9 cellular contexts compared by ENCODE assay signal in genomic region chr1:109620890-109621289, GRCh38. TPM values are rescaled to one million over a fixed set of nuclear protein-coding genes. Genes with fewer than 3 reads are reported as not detected.
DNase-seq lines count a peak whose midpoint lies in the region; ATAC-seq, FAIRE-seq and TF ChIP-seq lines count a peak whose summit lies in the region.
"Had no signal": no experiment of that assay in that cellular context is flagged by ENCODE, and none has a peak within 500 bp of the region (broad histone marks: within the 10 kb centered on the region; RNA-seq: fewer than 3 reads in every experiment).

No MANE protein-coding gene starts in this region.

- no peak for TF ChIP-seq CTCF in HepG2 (CRISPR knock-in tag; IDR thresholded peaks at IDR 0.05)

- peaks cover 38% of the 10 kb centered on the region for H4K20me1 ChIP-seq in HepG2 (ENCODE audit: insufficient read depth, low read length)

- H3K4me2 ChIP-seq in HepG2 (ENCODE audit: low read depth, low read length), result peak overlapping the region; percentile 92

- H3K27me3 ChIP-seq in HepG2 (ENCODE audit: control insufficient read depth in 1 of 2, insufficient read depth in 2 of 2, low read length in 2 of 2), result no peaks in the 10 kb centered on the region; a peak in 1 of 5 replicates

- DNase-seq in C1 segment of cervical spinal cord (lab: John Stamatoyannopoulos, UW), result peak in 13 of 14 donors; percentile 29 to 89 (median 74)
- DNase-seq in NCI-H526 treated with DMSO at 0.1 percent for 48 hours (lab: John Stamatoyannopoulos, UW), result peak; percentile 76
- peak; percentile 98 for DNase-seq in activated CD4-positive, alpha-beta T cell treated with anti-CD3 and anti-CD28 coated beads, Interleukin-2, amount 50 U/mL, for 1 hour
- peak; percentile 93 for DNase-seq in dedifferentiated amniotic fluid mesenchymal stem cell (ENCODE audit: extremely low spot score)
- peak; percentile 88 for DNase-seq in HepG2 (ENCODE audit: low spot score)
- peak; percentile 96 for DNase-seq in stimulated activated CD4-positive, alpha-beta T cell treated with anti-CD3 and anti-CD28 coated beads, Interleukin-2, amount 100 ng/mL, for 4 hours (ENCODE audit: low read depth)

- 2% methylated on average over 10 of the region's 18 CpGs for WGBS in HepG2 (ENCODE audit: low lambda C conversion rate)

- H3K9ac ChIP-seq in HepG2 (ENCODE audit: insufficient read depth, low read depth, low read length), result peak overlapping the region; percentile 87

- ATAC-seq in GM19395 (IDR thresholded peaks at IDR 0.05; ENCODE audit: unreplicated experiment) (peak; percentile 77), HG03521 (IDR thresholded peaks at IDR 0.05; ENCODE audit: unreplicated experiment) (peak; percentile 64), HepG2 (peak; percentile 74)

- H2AFZ ChIP-seq in HepG2 (ENCODE audit: low read length), result no peak overlapping the region

- H3K36me3 ChIP-seq in HepG2 (replicated peaks in 1 of 2; ENCODE audit: control insufficient read depth in 1 of 2, insufficient read depth in 2 of 2, low read length in 2 of 2), result peaks cover 7 to 13% of the 10 kb centered on the region in 2 experiments; a peak in 3 of 5 replicates

- FAIRE-seq in HepG2 (lab: Jason Lieb, UNC), result peak; percentile 71
- FAIRE-seq: endometrium had no signal

- TF ChIP-seq EP300 in HepG2 (IDR thresholded peaks at IDR 0.05; ENCODE audit: low read depth in 2 of 2, low read length in 2 of 2) (no peak), HepG2 (CRISPR knock-in tag; IDR thresholded peaks at IDR 0.05; ENCODE audit: borderline replicate concordance) (no peak)

- H3K79me2 ChIP-seq in HepG2 (ENCODE audit: insufficient read depth, low read length), result peaks cover 56% of the 10 kb centered on the region

- 0 out of 4 replicates have a peak, but pooled peaks of 1 of the 2 experiments have one; percentile 15 for TF ChIP-seq POLR2A in HepG2 (IDR thresholded peaks at IDR 0.05; ENCODE audit: insufficient read depth in 1 of 2, low read depth in 2 of 2, low read length in 2 of 2)

- no peak for TF ChIP-seq RAD21 in HepG2 (CRISPR knock-in tag; IDR thresholded peaks at IDR 0.05)

- peaks cover 59% of the 10 kb centered on the region for H3K4me1 ChIP-seq in HepG2 (ENCODE audit: insufficient read depth, low read length)

- no TSS peak for BruUV-seq in HepG2 (replicated peaks; lab: Mats Ljungman, UMichigan)

- H3K27ac ChIP-seq in HepG2 (ENCODE audit: extremely low read length, insufficient read depth, low read length), result peak overlapping the region; percentile 92

- intact Hi-C loops in HepG2 (cut with micrococcal nuclease; ENCODE audit: unreplicated experiment), result no loop called here

- in situ Hi-C loops in HepG2 (cut with HindIII; ENCODE audit: extremely low pct_ligation_motif_present, low pct_unique_long_range_greater_than_20kb), result loop anchor here (5.0 kb wide), 1 partner anchor 74 kb away; the partner anchor contains the start of gene GNAI3

- H3K9me3 ChIP-seq in HepG2 (ENCODE audit: low read length), result no peaks in the 10 kb centered on the region

- POLR2A ChIA-PET in HepG2 (lab: Yijun Ruan, JAX), result interaction anchor here (0.8 to 2.7 kb wide), 6 partner anchors 9 to 195 kb away, joined by 3 to 36 read pairs (median 11); partner anchors contain the start of gene GNAI3

- CTCF ChIA-PET in HepG2 (lab: Yijun Ruan, JAX; ENCODE audit: low intra/inter-chr PET ratio, low total read pairs), result no interaction called here

- H3K4me3 ChIP-seq in HepG2 (replicated peaks in 1 of 3; ENCODE audit: insufficient read depth in 1 of 3, low read depth in 2 of 3, low read length in 3 of 3), result peak overlapping the region; percentile 71 to 89 (median 80)

RNA-seq across cellular contexts. Expression of gene AMPD2, which starts 1.3 kb away (rescaled TPM):
- total RNA-seq in HepG2 (2016; rRNA removed; fragmentation: Illumina TruSeq; extraction: Trizol), result 35.4 and 62.3 TPM in 2 replicates
- 20.0 and 20.2 TPM in 2 replicates for total RNA-seq in HepG2 (2016; cell fraction: cytosol; rRNA removed; fragmentation: Illumina TruSeq; extraction: Trizol; ENCODE audit: low read depth)
- total RNA-seq in HepG2 (2016; cell fraction: insoluble cytoplasmic fraction; rRNA removed; fragmentation: Illumina TruSeq; extraction: Trizol), result 32.6 and 64.7 TPM in 2 replicates
- total RNA-seq in HepG2 (2016; cell fraction: membrane; rRNA removed; fragmentation: Illumina TruSeq; extraction: Trizol), result 19.8 and 21.1 TPM in 2 replicates
- 80.0 and 95.3 TPM in 2 replicates for total RNA-seq in HepG2 (2016; cell fraction: nucleus; rRNA removed; fragmentation: Illumina TruSeq; extraction: Trizol)
- 82.0 and 101 TPM in 2 replicates for polyA plus RNA-seq in HepG2 (2011; rRNA removed)
- polyA plus RNA-seq in HepG2 (2011; cell fraction: cytosol; rRNA removed), result 18.3 and 29.8 TPM in 2 replicates
- polyA plus RNA-seq in HepG2 (2011; cell fraction: nucleus; rRNA removed), result 742 and 904 TPM in 2 replicates
- polyA plus RNA-seq in HepG2 (2012), result 61.2 and 88.0 TPM in 2 replicates
- 4.4 and 5.7 TPM in 2 replicates for polyA plus RNA-seq in HepG2 (2016; cell fraction: cytosol; fragmentation: Illumina TruSeq; extraction: Trizol; ENCODE audit: low read depth)
- polyA plus RNA-seq in HepG2 (2016; cell fraction: insoluble cytoplasmic fraction; fragmentation: Illumina TruSeq; extraction: Trizol; ENCODE audit: low read depth), result 30.8 and 40.4 TPM in 2 replicates
- 9.8 and 10.4 TPM in 2 replicates for polyA plus RNA-seq in HepG2 (2016; cell fraction: membrane; fragmentation: Illumina TruSeq; extraction: Trizol; ENCODE audit: low read depth)
- 212 and 215 TPM in 2 replicates for polyA plus RNA-seq in HepG2 (2016; cell fraction: nucleus; fragmentation: Illumina TruSeq; extraction: Trizol; ENCODE audit: insufficient read depth, low read depth)
- polyA minus RNA-seq in HepG2 (2011; rRNA and poly(A)+ RNA removed; ENCODE audit: low replicate concordance), result 85.1 and 107 TPM in 2 replicates
- 18.3 and 23.2 TPM in 2 replicates for polyA minus RNA-seq in HepG2 (2011; cell fraction: cytosol; rRNA and poly(A)+ RNA removed)
- polyA minus RNA-seq in HepG2 (2011; cell fraction: nucleus; rRNA and poly(A)+ RNA removed), result 112 and 125 TPM in 2 replicates

RNA-seq across cellular contexts. Expression of gene GNAT2, which starts 1.5 kb away (rescaled TPM):
- 0.20 and 0.24 TPM in 2 replicates for total RNA-seq in HepG2 (2016; rRNA removed; fragmentation: Illumina TruSeq; extraction: Trizol)
- total RNA-seq in HepG2 (2016; cell fraction: cytosol; rRNA removed; fragmentation: Illumina TruSeq; extraction: Trizol; ENCODE audit: low read depth), result not detected in 2 replicates
- 0.49 and 0.61 TPM in 2 replicates for total RNA-seq in HepG2 (2016; cell fraction: insoluble cytoplasmic fraction; rRNA removed; fragmentation: Illumina TruSeq; extraction: Trizol)
- total RNA-seq in HepG2 (2016; cell fraction: membrane; rRNA removed; fragmentation: Illumina TruSeq; extraction: Trizol), result 0.21 TPM in 1 of 2 replicates, not detected in the other
- not detected in 2 replicates for total RNA-seq in HepG2 (2016; cell fraction: nucleus; rRNA removed; fragmentation: Illumina TruSeq; extraction: Trizol)
- polyA plus RNA-seq in HepG2 (2011; rRNA removed), result 0.08 TPM in 1 of 2 replicates, not detected in the other
- polyA plus RNA-seq in HepG2 (2011; cell fraction: cytosol; rRNA removed), result 0.04 and 0.05 TPM in 2 replicates
- not detected in 2 replicates for polyA plus RNA-seq in HepG2 (2011; cell fraction: nucleus; rRNA removed)
- not detected in 2 replicates for polyA plus RNA-seq in HepG2 (2012)
- polyA plus RNA-seq in HepG2 (2016; cell fraction: cytosol; fragmentation: Illumina TruSeq; extraction: Trizol; ENCODE audit: low read depth), result 0.18 TPM in 1 of 2 replicates, not detected in the other
- not detected in 2 replicates for polyA plus RNA-seq in HepG2 (2016; cell fraction: insoluble cytoplasmic fraction; fragmentation: Illumina TruSeq; extraction: Trizol; ENCODE audit: low read depth)
- 0.17 and 0.52 TPM in 2 replicates for polyA plus RNA-seq in HepG2 (2016; cell fraction: membrane; fragmentation: Illumina TruSeq; extraction: Trizol; ENCODE audit: low read depth)
- not detected in 2 replicates for polyA plus RNA-seq in HepG2 (2016; cell fraction: nucleus; fragmentation: Illumina TruSeq; extraction: Trizol; ENCODE audit: insufficient read depth, low read depth)
- polyA minus RNA-seq in HepG2 (2011; rRNA and poly(A)+ RNA removed; ENCODE audit: low replicate concordance), result not detected in 2 replicates
- not detected in 2 replicates for polyA minus RNA-seq in HepG2 (2011; cell fraction: cytosol; rRNA and poly(A)+ RNA removed)
- not detected in 2 replicates for polyA minus RNA-seq in HepG2 (2011; cell fraction: nucleus; rRNA and poly(A)+ RNA removed)

RNA-seq across cellular contexts. Expression of gene GSTM4, which starts 35.0 kb away (rescaled TPM):
- 25.3 and 30.6 TPM in 2 replicates for total RNA-seq in HepG2 (2016; rRNA removed; fragmentation: Illumina TruSeq; extraction: Trizol)
- 5.6 and 6.1 TPM in 2 replicates for total RNA-seq in HepG2 (2016; cell fraction: cytosol; rRNA removed; fragmentation: Illumina TruSeq; extraction: Trizol; ENCODE audit: low read depth)
- 24.3 and 31.1 TPM in 2 replicates for total RNA-seq in HepG2 (2016; cell fraction: insoluble cytoplasmic fraction; rRNA removed; fragmentation: Illumina TruSeq; extraction: Trizol)
- 7.3 and 9.5 TPM in 2 replicates for total RNA-seq in HepG2 (2016; cell fraction: membrane; rRNA removed; fragmentation: Illumina TruSeq; extraction: Trizol)
- 21.1 and 23.4 TPM in 2 replicates for total RNA-seq in HepG2 (2016; cell fraction: nucleus; rRNA removed; fragmentation: Illumina TruSeq; extraction: Trizol)
- 36.7 and 40.8 TPM in 2 replicates for polyA plus RNA-seq in HepG2 (2011; rRNA removed)
- 29.0 and 30.5 TPM in 2 replicates for polyA plus RNA-seq in HepG2 (2011; cell fraction: cytosol; rRNA removed)
- polyA plus RNA-seq in HepG2 (2011; cell fraction: nucleus; rRNA removed), result 60.6 and 65.2 TPM in 2 replicates
- 22.1 and 35.2 TPM in 2 replicates for polyA plus RNA-seq in HepG2 (2012)
- polyA plus RNA-seq in HepG2 (2016; cell fraction: cytosol; fragmentation: Illumina TruSeq; extraction: Trizol; ENCODE audit: low read depth), result 7.6 and 9.9 TPM in 2 replicates
- polyA plus RNA-seq in HepG2 (2016; cell fraction: insoluble cytoplasmic fraction; fragmentation: Illumina TruSeq; extraction: Trizol; ENCODE audit: low read depth), result 56.0 and 57.9 TPM in 2 replicates
- 10.7 and 14.0 TPM in 2 replicates for polyA plus RNA-seq in HepG2 (2016; cell fraction: membrane; fragmentation: Illumina TruSeq; extraction: Trizol; ENCODE audit: low read depth)
- polyA plus RNA-seq in HepG2 (2016; cell fraction: nucleus; fragmentation: Illumina TruSeq; extraction: Trizol; ENCODE audit: insufficient read depth, low read depth), result 45.9 and 50.6 TPM in 2 replicates
- polyA minus RNA-seq in HepG2 (2011; rRNA and poly(A)+ RNA removed; ENCODE audit: low replicate concordance), result 10.0 and 40.8 TPM in 2 replicates
- 14.8 and 15.5 TPM in 2 replicates for polyA minus RNA-seq in HepG2 (2011; cell fraction: cytosol; rRNA and poly(A)+ RNA removed)
- polyA minus RNA-seq in HepG2 (2011; cell fraction: nucleus; rRNA and poly(A)+ RNA removed), result 23.6 and 26.2 TPM in 2 replicates

RNA-seq across cellular contexts. Expression of gene GSTM2, which starts 47.0 kb away (rescaled TPM):
- 6.5 and 7.0 TPM in 2 replicates for total RNA-seq in HepG2 (2016; rRNA removed; fragmentation: Illumina TruSeq; extraction: Trizol)
- total RNA-seq in HepG2 (2016; cell fraction: cytosol; rRNA removed; fragmentation: Illumina TruSeq; extraction: Trizol; ENCODE audit: low read depth), result 1.9 and 2.5 TPM in 2 replicates
- 8.1 and 8.3 TPM in 2 replicates for total RNA-seq in HepG2 (2016; cell fraction: insoluble cytoplasmic fraction; rRNA removed; fragmentation: Illumina TruSeq; extraction: Trizol)
- total RNA-seq in HepG2 (2016; cell fraction: membrane; rRNA removed; fragmentation: Illumina TruSeq; extraction: Trizol), result 2.0 and 2.7 TPM in 2 replicates
- total RNA-seq in HepG2 (2016; cell fraction: nucleus; rRNA removed; fragmentation: Illumina TruSeq; extraction: Trizol), result 8.1 and 8.5 TPM in 2 replicates
- 15.0 and 17.0 TPM in 2 replicates for polyA plus RNA-seq in HepG2 (2011; rRNA removed)
- polyA plus RNA-seq in HepG2 (2011; cell fraction: cytosol; rRNA removed), result 5.9 and 7.2 TPM in 2 replicates
- 102 and 131 TPM in 2 replicates for polyA plus RNA-seq in HepG2 (2011; cell fraction: nucleus; rRNA removed)
- polyA plus RNA-seq in HepG2 (2012), result 19.7 and 21.3 TPM in 2 replicates
- polyA plus RNA-seq in HepG2 (2016; cell fraction: cytosol; fragmentation: Illumina TruSeq; extraction: Trizol; ENCODE audit: low read depth), result 4.7 and 5.2 TPM in 2 replicates
- polyA plus RNA-seq in HepG2 (2016; cell fraction: insoluble cytoplasmic fraction; fragmentation: Illumina TruSeq; extraction: Trizol; ENCODE audit: low read depth), result 15.3 and 17.0 TPM in 2 replicates
- 3.5 and 4.5 TPM in 2 replicates for polyA plus RNA-seq in HepG2 (2016; cell fraction: membrane; fragmentation: Illumina TruSeq; extraction: Trizol; ENCODE audit: low read depth)
- polyA plus RNA-seq in HepG2 (2016; cell fraction: nucleus; fragmentation: Illumina TruSeq; extraction: Trizol; ENCODE audit: insufficient read depth, low read depth), result 30.8 and 32.2 TPM in 2 replicates
- polyA minus RNA-seq in HepG2 (2011; rRNA and poly(A)+ RNA removed; ENCODE audit: low replicate concordance), result 0.26 and 6.7 TPM in 2 replicates
- 1.7 and 2.7 TPM in 2 replicates for polyA minus RNA-seq in HepG2 (2011; cell fraction: cytosol; rRNA and poly(A)+ RNA removed)
- 12.9 TPM in 2 replicates for polyA minus RNA-seq in HepG2 (2011; cell fraction: nucleus; rRNA and poly(A)+ RNA removed)

Comparison
In these comparisons a context has a peak if more than half of its experiments do, and no peak if none do; other contexts are left out.
1. Peak in every context shown above with its lines: DNase-seq, ATAC-seq, H3K4me3 ChIP-seq and H3K27ac ChIP-seq.